In the genomic region with DNA sequence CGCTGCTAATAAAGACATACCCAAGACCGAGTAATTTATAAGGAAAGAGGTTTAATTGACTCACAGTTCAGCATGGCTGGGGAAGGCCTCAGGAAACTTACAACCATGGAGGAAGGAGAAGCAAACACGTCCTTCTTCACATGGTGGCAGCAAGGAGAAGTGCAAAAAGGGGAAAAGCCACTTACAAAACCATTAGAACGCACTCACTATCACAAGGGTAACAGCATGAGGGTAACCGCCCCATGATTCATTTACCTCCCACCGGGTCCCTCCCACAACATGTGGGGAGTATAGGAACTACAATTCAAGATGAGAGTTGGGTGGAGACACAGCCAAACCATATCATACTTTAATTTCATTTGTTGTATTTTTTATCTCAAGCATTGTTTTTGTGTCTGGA, we compare ENCODE assay signal across 2 cellular contexts.
TF ChIP-seq lines count a peak whose summit lies in the region.

No MANE protein-coding gene starts in this region.

TF ChIP-seq in GM23338, 12 proteins besides CTCF, POLR2A, EP300 and RAD21 (continued from another document and continues in another):
- TF ChIP-seq, protein P1, sequence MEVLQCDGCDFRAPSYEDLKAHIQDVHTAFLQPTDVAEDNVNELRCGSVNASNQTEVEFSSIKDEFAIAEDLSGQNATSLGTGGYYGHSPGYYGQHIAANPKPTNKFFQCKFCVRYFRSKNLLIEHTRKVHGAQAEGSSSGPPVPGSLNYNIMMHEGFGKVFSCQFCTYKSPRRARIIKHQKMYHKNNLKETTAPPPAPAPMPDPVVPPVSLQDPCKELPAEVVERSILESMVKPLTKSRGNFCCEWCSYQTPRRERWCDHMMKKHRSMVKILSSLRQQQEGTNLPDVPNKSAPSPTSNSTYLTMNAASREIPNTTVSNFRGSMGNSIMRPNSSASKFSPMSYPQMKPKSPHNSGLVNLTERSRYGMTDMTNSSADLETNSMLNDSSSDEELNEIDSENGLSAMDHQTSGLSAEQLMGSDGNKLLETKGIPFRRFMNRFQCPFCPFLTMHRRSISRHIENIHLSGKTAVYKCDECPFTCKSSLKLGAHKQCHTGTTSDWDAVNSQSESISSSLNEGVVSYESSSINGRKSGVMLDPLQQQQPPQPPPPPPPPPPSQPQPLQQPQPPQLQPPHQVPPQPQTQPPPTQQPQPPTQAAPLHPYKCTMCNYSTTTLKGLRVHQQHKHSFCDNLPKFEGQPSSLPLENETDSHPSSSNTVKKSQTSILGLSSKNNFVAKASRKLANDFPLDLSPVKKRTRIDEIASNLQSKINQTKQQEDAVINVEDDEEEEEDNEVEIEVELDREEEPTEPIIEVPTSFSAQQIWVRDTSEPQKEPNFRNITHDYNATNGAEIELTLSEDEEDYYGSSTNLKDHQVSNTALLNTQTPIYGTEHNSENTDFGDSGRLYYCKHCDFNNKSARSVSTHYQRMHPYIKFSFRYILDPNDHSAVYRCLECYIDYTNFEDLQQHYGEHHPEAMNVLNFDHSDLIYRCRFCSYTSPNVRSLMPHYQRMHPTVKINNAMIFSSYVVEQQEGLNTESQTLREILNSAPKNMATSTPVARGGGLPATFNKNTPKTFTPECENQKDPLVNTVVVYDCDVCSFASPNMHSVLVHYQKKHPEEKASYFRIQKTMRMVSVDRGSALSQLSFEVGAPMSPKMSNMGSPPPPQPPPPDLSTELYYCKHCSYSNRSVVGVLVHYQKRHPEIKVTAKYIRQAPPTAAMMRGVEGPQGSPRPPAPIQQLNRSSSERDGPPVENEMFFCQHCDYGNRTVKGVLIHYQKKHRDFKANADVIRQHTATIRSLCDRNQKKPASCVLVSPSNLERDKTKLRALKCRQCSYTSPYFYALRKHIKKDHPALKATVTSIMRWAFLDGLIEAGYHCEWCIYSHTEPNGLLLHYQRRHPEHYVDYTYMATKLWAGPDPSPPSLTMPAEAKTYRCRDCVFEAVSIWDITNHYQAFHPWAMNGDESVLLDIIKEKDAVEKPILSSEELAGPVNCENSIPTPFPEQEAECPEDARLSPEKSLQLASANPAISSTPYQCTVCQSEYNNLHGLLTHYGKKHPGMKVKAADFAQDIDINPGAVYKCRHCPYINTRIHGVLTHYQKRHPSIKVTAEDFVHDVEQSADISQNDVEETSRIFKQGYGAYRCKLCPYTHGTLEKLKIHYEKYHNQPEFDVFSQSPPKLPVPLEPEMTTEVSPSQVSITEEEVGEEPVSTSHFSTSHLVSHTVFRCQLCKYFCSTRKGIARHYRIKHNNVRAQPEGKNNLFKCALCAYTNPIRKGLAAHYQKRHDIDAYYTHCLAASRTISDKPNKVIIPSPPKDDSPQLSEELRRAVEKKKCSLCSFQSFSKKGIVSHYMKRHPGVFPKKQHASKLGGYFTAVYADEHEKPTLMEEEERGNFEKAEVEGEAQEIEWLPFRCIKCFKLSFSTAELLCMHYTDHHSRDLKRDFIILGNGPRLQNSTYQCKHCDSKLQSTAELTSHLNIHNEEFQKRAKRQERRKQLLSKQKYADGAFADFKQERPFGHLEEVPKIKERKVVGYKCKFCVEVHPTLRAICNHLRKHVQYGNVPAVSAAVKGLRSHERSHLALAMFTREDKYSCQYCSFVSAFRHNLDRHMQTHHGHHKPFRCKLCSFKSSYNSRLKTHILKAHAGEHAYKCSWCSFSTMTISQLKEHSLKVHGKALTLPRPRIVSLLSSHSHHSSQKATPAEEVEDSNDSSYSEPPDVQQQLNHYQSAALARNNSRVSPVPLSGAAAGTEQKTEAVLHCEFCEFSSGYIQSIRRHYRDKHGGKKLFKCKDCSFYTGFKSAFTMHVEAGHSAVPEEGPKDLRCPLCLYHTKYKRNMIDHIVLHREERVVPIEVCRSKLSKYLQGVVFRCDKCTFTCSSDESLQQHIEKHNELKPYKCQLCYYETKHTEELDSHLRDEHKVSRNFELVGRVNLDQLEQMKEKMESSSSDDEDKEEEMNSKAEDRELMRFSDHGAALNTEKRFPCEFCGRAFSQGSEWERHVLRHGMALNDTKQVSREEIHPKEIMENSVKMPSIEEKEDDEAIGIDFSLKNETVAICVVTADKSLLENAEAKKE (CRISPR knock-in tag; IDR thresholded peaks at IDR 0.05) = no peak
- TF ChIP-seq, protein P2, sequence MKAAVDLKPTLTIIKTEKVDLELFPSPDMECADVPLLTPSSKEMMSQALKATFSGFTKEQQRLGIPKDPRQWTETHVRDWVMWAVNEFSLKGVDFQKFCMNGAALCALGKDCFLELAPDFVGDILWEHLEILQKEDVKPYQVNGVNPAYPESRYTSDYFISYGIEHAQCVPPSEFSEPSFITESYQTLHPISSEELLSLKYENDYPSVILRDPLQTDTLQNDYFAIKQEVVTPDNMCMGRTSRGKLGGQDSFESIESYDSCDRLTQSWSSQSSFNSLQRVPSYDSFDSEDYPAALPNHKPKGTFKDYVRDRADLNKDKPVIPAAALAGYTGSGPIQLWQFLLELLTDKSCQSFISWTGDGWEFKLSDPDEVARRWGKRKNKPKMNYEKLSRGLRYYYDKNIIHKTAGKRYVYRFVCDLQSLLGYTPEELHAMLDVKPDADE (IDR thresholded peaks at IDR 0.05) = no peak
- TF ChIP-seq CREB1 (CRISPR knock-in tag; IDR thresholded peaks at IDR 0.05; ENCODE audit: low read depth) (no peak), STAT1 (IDR thresholded peaks at IDR 0.05; ENCODE audit: unreplicated experiment) (no peak), JUNB (IDR thresholded peaks at IDR 0.05; ENCODE audit: unreplicated experiment) (no peak), ZNF114 (CRISPR knock-in tag; IDR thresholded peaks at IDR 0.05) (no peak), EZH2phosphoT487 (IDR thresholded peaks at IDR 0.05; ENCODE audit: unreplicated experiment) (no peak), POLR2AphosphoS5 (IDR thresholded peaks at IDR 0.05; ENCODE audit: low read depth) (no peak), ZNF331 (CRISPR knock-in tag; IDR thresholded peaks at IDR 0.05; ENCODE audit: low read depth) (no peak)
- TF ChIP-seq, protein P3, sequence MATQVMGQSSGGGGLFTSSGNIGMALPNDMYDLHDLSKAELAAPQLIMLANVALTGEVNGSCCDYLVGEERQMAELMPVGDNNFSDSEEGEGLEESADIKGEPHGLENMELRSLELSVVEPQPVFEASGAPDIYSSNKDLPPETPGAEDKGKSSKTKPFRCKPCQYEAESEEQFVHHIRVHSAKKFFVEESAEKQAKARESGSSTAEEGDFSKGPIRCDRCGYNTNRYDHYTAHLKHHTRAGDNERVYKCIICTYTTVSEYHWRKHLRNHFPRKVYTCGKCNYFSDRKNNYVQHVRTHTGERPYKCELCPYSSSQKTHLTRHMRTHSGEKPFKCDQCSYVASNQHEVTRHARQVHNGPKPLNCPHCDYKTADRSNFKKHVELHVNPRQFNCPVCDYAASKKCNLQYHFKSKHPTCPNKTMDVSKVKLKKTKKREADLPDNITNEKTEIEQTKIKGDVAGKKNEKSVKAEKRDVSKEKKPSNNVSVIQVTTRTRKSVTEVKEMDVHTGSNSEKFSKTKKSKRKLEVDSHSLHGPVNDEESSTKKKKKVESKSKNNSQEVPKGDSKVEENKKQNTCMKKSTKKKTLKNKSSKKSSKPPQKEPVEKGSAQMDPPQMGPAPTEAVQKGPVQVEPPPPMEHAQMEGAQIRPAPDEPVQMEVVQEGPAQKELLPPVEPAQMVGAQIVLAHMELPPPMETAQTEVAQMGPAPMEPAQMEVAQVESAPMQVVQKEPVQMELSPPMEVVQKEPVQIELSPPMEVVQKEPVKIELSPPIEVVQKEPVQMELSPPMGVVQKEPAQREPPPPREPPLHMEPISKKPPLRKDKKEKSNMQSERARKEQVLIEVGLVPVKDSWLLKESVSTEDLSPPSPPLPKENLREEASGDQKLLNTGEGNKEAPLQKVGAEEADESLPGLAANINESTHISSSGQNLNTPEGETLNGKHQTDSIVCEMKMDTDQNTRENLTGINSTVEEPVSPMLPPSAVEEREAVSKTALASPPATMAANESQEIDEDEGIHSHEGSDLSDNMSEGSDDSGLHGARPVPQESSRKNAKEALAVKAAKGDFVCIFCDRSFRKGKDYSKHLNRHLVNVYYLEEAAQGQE (IDR thresholded peaks at IDR 0.05; ENCODE audit: unreplicated experiment) = no peak

TF ChIP-seq in WTC11, 78 proteins besides CTCF, POLR2A, EP300 and RAD21 (continued from another document):
- TF ChIP-seq, protein P4, sequence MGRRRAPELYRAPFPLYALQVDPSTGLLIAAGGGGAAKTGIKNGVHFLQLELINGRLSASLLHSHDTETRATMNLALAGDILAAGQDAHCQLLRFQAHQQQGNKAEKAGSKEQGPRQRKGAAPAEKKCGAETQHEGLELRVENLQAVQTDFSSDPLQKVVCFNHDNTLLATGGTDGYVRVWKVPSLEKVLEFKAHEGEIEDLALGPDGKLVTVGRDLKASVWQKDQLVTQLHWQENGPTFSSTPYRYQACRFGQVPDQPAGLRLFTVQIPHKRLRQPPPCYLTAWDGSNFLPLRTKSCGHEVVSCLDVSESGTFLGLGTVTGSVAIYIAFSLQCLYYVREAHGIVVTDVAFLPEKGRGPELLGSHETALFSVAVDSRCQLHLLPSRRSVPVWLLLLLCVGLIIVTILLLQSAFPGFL (CRISPR knock-in tag; IDR thresholded peaks at IDR 0.05; ENCODE audit: borderline replicate concordance) = no peak
- TF ChIP-seq, protein P5, sequence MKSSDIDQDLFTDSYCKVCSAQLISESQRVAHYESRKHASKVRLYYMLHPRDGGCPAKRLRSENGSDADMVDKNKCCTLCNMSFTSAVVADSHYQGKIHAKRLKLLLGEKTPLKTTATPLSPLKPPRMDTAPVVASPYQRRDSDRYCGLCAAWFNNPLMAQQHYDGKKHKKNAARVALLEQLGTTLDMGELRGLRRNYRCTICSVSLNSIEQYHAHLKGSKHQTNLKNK (CRISPR knock-in tag; IDR thresholded peaks at IDR 0.05) = no peak
- TF ChIP-seq, protein P6, sequence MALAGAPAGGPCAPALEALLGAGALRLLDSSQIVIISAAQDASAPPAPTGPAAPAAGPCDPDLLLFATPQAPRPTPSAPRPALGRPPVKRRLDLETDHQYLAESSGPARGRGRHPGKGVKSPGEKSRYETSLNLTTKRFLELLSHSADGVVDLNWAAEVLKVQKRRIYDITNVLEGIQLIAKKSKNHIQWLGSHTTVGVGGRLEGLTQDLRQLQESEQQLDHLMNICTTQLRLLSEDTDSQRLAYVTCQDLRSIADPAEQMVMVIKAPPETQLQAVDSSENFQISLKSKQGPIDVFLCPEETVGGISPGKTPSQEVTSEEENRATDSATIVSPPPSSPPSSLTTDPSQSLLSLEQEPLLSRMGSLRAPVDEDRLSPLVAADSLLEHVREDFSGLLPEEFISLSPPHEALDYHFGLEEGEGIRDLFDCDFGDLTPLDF (CRISPR knock-in tag; IDR thresholded peaks at IDR 0.05) = no peak
